19 cellular contexts compared by ENCODE assay signal in genomic region chr3:138898301-138898700, GRCh38. TPM values are rescaled to one million over a fixed set of nuclear protein-coding genes. Genes with fewer than 3 reads are reported as not detected.
DNase-seq lines count a peak whose midpoint lies in the region; ATAC-seq and TF ChIP-seq lines count a peak whose summit lies in the region.
"Had no signal": no experiment of that assay in that cellular context is flagged by ENCODE, and none has a peak within 500 bp of the region (broad histone marks: within the 10 kb centered on the region; RNA-seq: fewer than 3 reads in every experiment).

No MANE protein-coding gene starts in this region.

- no peak overlapping the region for H3K9ac ChIP-seq in SK-N-SH

- H3K4me1 ChIP-seq in SK-N-SH (ENCODE audit: control insufficient read depth in 1 of 2, insufficient read depth in 2 of 2, low read depth in 1 of 2, low read length in 1 of 2), result no peaks in the 10 kb centered on the region
- H3K4me1 ChIP-seq in lower lobe of right lung, result no peaks in the 10 kb centered on the region
- H3K4me1 ChIP-seq: right lobe of liver had no signal

- TF ChIP-seq EP300 in SK-N-SH (IDR thresholded peaks at IDR 0.05; ENCODE audit: borderline replicate concordance in 1 of 2, low read depth in 1 of 2, low read length in 1 of 2), result no peak

- CTCF ChIA-PET in SK-N-SH (lab: Yijun Ruan, JAX), result interaction anchor here (0.6 to 6.5 kb wide), 7 partner anchors 11 to 304 kb away, joined by 3 to 50 read pairs (median 4); partner anchors contain the start of gene CEP70
- CTCF ChIA-PET in activated CD4-positive, alpha-beta T cell treated with anti-CD3 and anti-CD28 coated beads for 36 hours (lab: Charles Lee), result interaction anchor here (1.1 to 2.1 kb wide), 3 partner anchors 10 to 25 kb away, joined by 4 to 10 read pairs (median 4); no protein-coding TSS in a partner anchor

- TF ChIP-seq CTCF in SK-N-SH (IDR thresholded peaks at IDR 0.05) (no peak), lower lobe of right lung (IDR thresholded peaks at IDR 0.05) (no peak)

- no peak overlapping the region for H3K27ac Mint-ChIP-seq in activated CD4-positive, alpha-beta T cell treated with anti-CD3 and anti-CD28 coated beads for 36 hours
- H3K27ac Mint-ChIP-seq: activated CD4-positive, alpha-beta memory T cell treated with anti-CD3 and anti-CD28 coated beads, Interleukin-2, amount 10 ng/mL, durations not matched to agents 7 days and 5 days; naive thymus-derived CD4-positive, alpha-beta T cell had no signal

- POLR2A ChIA-PET in SK-N-SH (lab: Yijun Ruan, JAX), result no interaction called here
- POLR2A ChIA-PET in activated CD4-positive, alpha-beta T cell treated with anti-CD3 and anti-CD28 coated beads for 36 hours (lab: Charles Lee), result no interaction called here

- H3K36me3 ChIP-seq in SK-N-SH (replicated peaks in 1 of 2; ENCODE audit: control insufficient read depth in 1 of 2, insufficient read depth in 2 of 2, low read length in 1 of 2) (no peaks in the 10 kb centered on the region), lower lobe of right lung (no peaks in the 10 kb centered on the region)
- H3K36me3 ChIP-seq: right lobe of liver had no signal

- peak; percentile 88 for ATAC-seq in SK-N-SH treated with all-trans-retinoic acid at 6 μM for 48 hours
- ATAC-seq in lower lobe of right lung, result peak; percentile 26 to 46
- no peak for ATAC-seq in activated CD4-positive, alpha-beta T cell treated with anti-CD3 and anti-CD28 coated beads for 36 hours
- ATAC-seq: HepG2; naive thymus-derived CD4-positive, alpha-beta T cell; right lobe of liver had no signal

- no peaks in the 10 kb centered on the region for H3K36me3 Mint-ChIP-seq in activated CD4-positive, alpha-beta T cell treated with anti-CD3 and anti-CD28 coated beads for 36 hours (ENCODE audit: low read depth)
- H3K36me3 Mint-ChIP-seq: naive thymus-derived CD4-positive, alpha-beta T cell had no signal

- TF ChIP-seq RAD21 in SK-N-SH (IDR thresholded peaks at IDR 0.05; ENCODE audit: low read length), result no peak

- H3K27me3 Mint-ChIP-seq in activated CD4-positive, alpha-beta T cell treated with anti-CD3 and anti-CD28 coated beads for 36 hours, result no peaks in the 10 kb centered on the region
- H3K27me3 Mint-ChIP-seq: naive thymus-derived CD4-positive, alpha-beta T cell had no signal

- no peak overlapping the region for H3K4me3 Mint-ChIP-seq in activated CD4-positive, alpha-beta T cell treated with anti-CD3 and anti-CD28 coated beads for 36 hours
- H3K4me3 Mint-ChIP-seq: activated CD4-positive, alpha-beta memory T cell treated with anti-CD3 and anti-CD28 coated beads, Interleukin-2, amount 10 ng/mL, durations not matched to agents 7 days and 5 days; naive thymus-derived CD4-positive, alpha-beta T cell had no signal

- WGBS in SK-N-SH (ENCODE audit: low lambda C conversion rate), result 44% methylated on average over 1 of the region's 1 CpG

- H3K9me2 ChIP-seq in SK-N-SH, result no peaks in the 10 kb centered on the region

- no peak overlapping the region for H3K27ac ChIP-seq in SK-N-SH (ENCODE audit: low read depth in 2 of 2, low read length in 1 of 2)
- H3K27ac ChIP-seq in lower lobe of right lung, result no peak overlapping the region
- H3K27ac ChIP-seq: 22Rv1, right lobe of liver had no signal

- H4K20me1 ChIP-seq in SK-N-SH (ENCODE audit: insufficient read depth), result no peaks in the 10 kb centered on the region

- H3K9me3 Mint-ChIP-seq in activated CD4-positive, alpha-beta T cell treated with anti-CD3 and anti-CD28 coated beads for 36 hours (ENCODE audit: low read depth), result no peaks in the 10 kb centered on the region
- H3K9me3 Mint-ChIP-seq: activated CD4-positive, alpha-beta memory T cell treated with anti-CD3 and anti-CD28 coated beads, Interleukin-2, amount 10 ng/mL, durations not matched to agents 7 days and 5 days; naive thymus-derived CD4-positive, alpha-beta T cell had no signal

- H3K4me1 Mint-ChIP-seq in activated CD4-positive, alpha-beta T cell treated with anti-CD3 and anti-CD28 coated beads for 36 hours, result no peaks in the 10 kb centered on the region
- H3K4me1 Mint-ChIP-seq: activated CD4-positive, alpha-beta memory T cell treated with anti-CD3 and anti-CD28 coated beads, Interleukin-2, amount 10 ng/mL, durations not matched to agents 7 days and 5 days had no signal

- no peak overlapping the region for H2AFZ ChIP-seq in SK-N-SH (ENCODE audit: low read depth)

- H3K4me3 ChIP-seq in SK-N-SH (ENCODE audit: low read depth in 2 of 2, low read length in 1 of 2) (no peak overlapping the region), lower lobe of right lung (no peak overlapping the region)
- H3K4me3 ChIP-seq: right lobe of liver had no signal

- H3F3A ChIP-seq in SK-N-SH (replicated peaks; ENCODE audit: insufficient read depth), result no peaks in the 10 kb centered on the region

- no peak for DNase-seq in SK-N-SH
- peak; percentile 67 for DNase-seq in dedifferentiated amniotic fluid mesenchymal stem cell (ENCODE audit: extremely low spot score)
- no peak for DNase-seq in lower lobe of right lung
- DNase-seq in hypothalamus (lab: John Stamatoyannopoulos, UW), result no peak
- no peak for DNase-seq in activated CD4-positive, alpha-beta T cell treated with anti-CD3 and anti-CD28 coated beads for 36 hours
- DNase-seq in stimulated activated CD4-positive, alpha-beta T cell treated with anti-CD3 and anti-CD28 coated beads, Interleukin-1b, Interleukin-23, amount 100 ng/mL, for 48 hours, result no peak
- no peak for DNase-seq in amniotic stem cell (lab: John Stamatoyannopoulos, UW)
- DNase-seq: activated CD4-positive, alpha-beta memory T cell treated with anti-CD3 and anti-CD28 coated beads, Interleukin-2, amount 10 ng/mL, durations not matched to agents 7 days and 5 days; activated effector memory CD4-positive, alpha-beta T cell treated with anti-CD3 and anti-CD28 coated beads, Interleukin-2, amount 50 U/mL, for 16 hours; central memory CD4-positive, alpha-beta T cell; naive thymus-derived CD4-positive, alpha-beta T cell; NCI-H146; NCI-H748 treated with DMSO at 0.1 percent for 48 hours; right lobe of liver; T-helper 9 cell had no signal

- intact Hi-C loops in lower lobe of right lung (cut with DNase I), result no loop called here
- intact Hi-C loops in activated CD4-positive, alpha-beta T cell treated with anti-CD3 and anti-CD28 coated beads for 36 hours (cut with DNase I, micrococcal nuclease), result no loop called here

- no peak overlapping the region for H3K4me2 ChIP-seq in SK-N-SH

- no peaks in the 10 kb centered on the region for H3K79me2 ChIP-seq in SK-N-SH (ENCODE audit: insufficient read depth)

- no peaks in the 10 kb centered on the region for H3K27me3 ChIP-seq in SK-N-SH (ENCODE audit: insufficient read depth)
- no peaks in the 10 kb centered on the region for H3K27me3 ChIP-seq in lower lobe of right lung (ENCODE audit: low read depth)
- H3K27me3 ChIP-seq: right lobe of liver had no signal

- H3K9me3 ChIP-seq in SK-N-SH (no peaks in the 10 kb centered on the region), lower lobe of right lung (no peaks in the 10 kb centered on the region)
- H3K9me3 ChIP-seq: right lobe of liver had no signal

TF ChIP-seq in SK-N-SH treated with all-trans-retinoic acid at 6 μM for 48 hours, 23 proteins besides CTCF, POLR2A, EP300 and RAD21:
- TF ChIP-seq ZNF70 (CRISPR knock-in tag; IDR thresholded peaks at IDR 0.05), result no peak
- no peak for TF ChIP-seq TOX (CRISPR knock-in tag; IDR thresholded peaks at IDR 0.05; ENCODE audit: borderline replicate concordance)
- no peak for TF ChIP-seq OSR1 (CRISPR knock-in tag; IDR thresholded peaks at IDR 0.05)
- no peak for TF ChIP-seq ARNTL (CRISPR knock-in tag; IDR thresholded peaks at IDR 0.05; ENCODE audit: borderline replicate concordance, low read depth)

TF ChIP-seq in SK-N-SH, 30 proteins besides CTCF, POLR2A, EP300 and RAD21 (continues in another document):
- TF ChIP-seq NFIC (IDR thresholded peaks at IDR 0.05; ENCODE audit: borderline replicate concordance) (no peak), GABPA (IDR thresholded peaks at IDR 0.05; ENCODE audit: low read depth) (no peak), GATA2 (CRISPR knock-in tag; IDR thresholded peaks at IDR 0.05) (no peak), NRF1 (IDR thresholded peaks at IDR 0.05; ENCODE audit: low read depth, low read length) (no peak), FOSL2 (IDR thresholded peaks at IDR 0.05; ENCODE audit: borderline replicate concordance, low read depth) (no peak), MEF2A (IDR thresholded peaks at IDR 0.05; ENCODE audit: borderline replicate concordance, low read depth) (no peak), RXRA (IDR thresholded peaks at IDR 0.05; ENCODE audit: borderline replicate concordance, low read depth) (no peak)
- TF ChIP-seq, protein P1, sequence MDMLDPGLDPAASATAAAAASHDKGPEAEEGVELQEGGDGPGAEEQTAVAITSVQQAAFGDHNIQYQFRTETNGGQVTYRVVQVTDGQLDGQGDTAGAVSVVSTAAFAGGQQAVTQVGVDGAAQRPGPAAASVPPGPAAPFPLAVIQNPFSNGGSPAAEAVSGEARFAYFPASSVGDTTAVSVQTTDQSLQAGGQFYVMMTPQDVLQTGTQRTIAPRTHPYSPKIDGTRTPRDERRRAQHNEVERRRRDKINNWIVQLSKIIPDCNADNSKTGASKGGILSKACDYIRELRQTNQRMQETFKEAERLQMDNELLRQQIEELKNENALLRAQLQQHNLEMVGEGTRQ (IDR thresholded peaks at IDR 0.05; ENCODE audit: borderline replicate concordance, low read depth, low read length), result no peak

RNA-seq across cellular contexts. Expression of gene FOXL2, which starts 48.6 kb away (rescaled TPM):
- not detected in 2 replicates for polyA plus RNA-seq in SK-N-SH (2012; rRNA removed)
- not detected in 2 replicates for polyA plus RNA-seq in SK-N-SH (2012; cell fraction: cytosol; rRNA removed)
- polyA plus RNA-seq in SK-N-SH (2012; cell fraction: nucleus; rRNA removed), result 0.02 TPM in 1 of 2 replicates, not detected in the other
- not detected for total RNA-seq in lower lobe of right lung
- not detected for total RNA-seq in activated CD4-positive, alpha-beta T cell treated with anti-CD3 and anti-CD28 coated beads for 36 hours
- total RNA-seq: activated CD4-positive, alpha-beta memory T cell treated with anti-CD3 and anti-CD28 coated beads, Interleukin-2, amount 10 ng/mL, durations not matched to agents 7 days and 5 days; HepG2; naive thymus-derived CD4-positive, alpha-beta T cell; right lobe of liver; subcutaneous adipose tissue had no signal
- polyA plus RNA-seq: HepG2; naive thymus-derived CD4-positive, alpha-beta T cell had no signal

RNA-seq across cellular contexts. Expression of gene FOXL2NB, which starts 48.7 kb away (rescaled TPM):
- not detected in 2 replicates for polyA plus RNA-seq in SK-N-SH (2012; rRNA removed)
- 0.01 TPM in 1 of 2 replicates, not detected in the other for polyA plus RNA-seq in SK-N-SH (2012; cell fraction: cytosol; rRNA removed)
- 0.04 TPM in 1 of 2 replicates, not detected in the other for polyA plus RNA-seq in SK-N-SH (2012; cell fraction: nucleus; rRNA removed)
- not detected for total RNA-seq in lower lobe of right lung
- total RNA-seq in activated CD4-positive, alpha-beta T cell treated with anti-CD3 and anti-CD28 coated beads for 36 hours, result not detected
- total RNA-seq: activated CD4-positive, alpha-beta memory T cell treated with anti-CD3 and anti-CD28 coated beads, Interleukin-2, amount 10 ng/mL, durations not matched to agents 7 days and 5 days; HepG2; naive thymus-derived CD4-positive, alpha-beta T cell; right lobe of liver; subcutaneous adipose tissue had no signal
- polyA plus RNA-seq: HepG2; naive thymus-derived CD4-positive, alpha-beta T cell had no signal
